Comparison of ENCODE assay signal across 2 cellular contexts in the genomic region with DNA sequence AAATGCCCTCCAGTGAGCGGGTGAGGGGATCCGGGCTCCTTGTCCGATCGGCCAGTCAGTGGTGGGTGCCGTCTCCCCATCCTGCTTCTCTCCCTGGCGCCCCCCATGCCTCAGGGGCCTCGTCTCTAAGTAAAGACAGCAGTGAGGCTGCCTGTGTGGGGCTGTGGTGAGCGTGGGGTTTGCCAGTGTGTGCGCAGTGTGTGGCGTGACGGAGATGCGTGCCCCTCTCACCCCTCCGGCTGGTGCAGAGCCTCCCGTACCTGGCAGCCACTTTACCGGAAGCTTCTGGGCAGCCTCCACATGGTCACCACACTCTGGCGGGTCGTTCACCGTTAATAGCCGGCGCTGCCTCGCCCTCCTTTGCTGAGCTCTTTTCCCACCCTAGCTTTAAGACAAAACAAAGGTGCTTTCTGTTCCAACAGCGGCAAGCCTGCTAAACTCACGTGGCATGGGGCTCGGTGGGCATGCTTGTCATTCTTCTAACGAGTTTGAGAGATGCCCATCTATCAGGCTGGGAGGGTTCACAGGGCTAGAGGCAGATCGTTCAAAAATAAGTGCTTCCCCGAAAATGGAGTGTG.
TF ChIP-seq lines count a peak whose summit lies in the region.

No MANE protein-coding gene starts in this region.

TF ChIP-seq in HepG2, 621 proteins besides CTCF, POLR2A, EP300 and RAD21:
- TF ChIP-seq HNRNPL (IDR thresholded peaks at IDR 0.05; ENCODE audit: low read depth, low read length) = 0 out of 2 replicates have a peak, but pooled peaks have one; percentile 28
- no peak for TF ChIP-seq ZNF766 (CRISPR knock-in tag; IDR thresholded peaks at IDR 0.05; ENCODE audit: borderline replicate concordance)
TF ChIP-seq in HepG2: peak in this region for 1.

TF ChIP-seq in SK-N-SH, 30 proteins besides CTCF, POLR2A, EP300 and RAD21:
- TF ChIP-seq TCF12 (IDR thresholded peaks at IDR 0.05) (no peak), FOSL2 (IDR thresholded peaks at IDR 0.05; ENCODE audit: borderline replicate concordance, low read depth) (no peak), GATA2 (CRISPR knock-in tag; IDR thresholded peaks at IDR 0.05) (no peak), NFIC (IDR thresholded peaks at IDR 0.05; ENCODE audit: borderline replicate concordance) (no peak)
- TF ChIP-seq, protein P1, sequence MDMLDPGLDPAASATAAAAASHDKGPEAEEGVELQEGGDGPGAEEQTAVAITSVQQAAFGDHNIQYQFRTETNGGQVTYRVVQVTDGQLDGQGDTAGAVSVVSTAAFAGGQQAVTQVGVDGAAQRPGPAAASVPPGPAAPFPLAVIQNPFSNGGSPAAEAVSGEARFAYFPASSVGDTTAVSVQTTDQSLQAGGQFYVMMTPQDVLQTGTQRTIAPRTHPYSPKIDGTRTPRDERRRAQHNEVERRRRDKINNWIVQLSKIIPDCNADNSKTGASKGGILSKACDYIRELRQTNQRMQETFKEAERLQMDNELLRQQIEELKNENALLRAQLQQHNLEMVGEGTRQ (IDR thresholded peaks at IDR 0.05; ENCODE audit: borderline replicate concordance, low read depth, low read length) = no peak
- TF ChIP-seq, protein P2, sequence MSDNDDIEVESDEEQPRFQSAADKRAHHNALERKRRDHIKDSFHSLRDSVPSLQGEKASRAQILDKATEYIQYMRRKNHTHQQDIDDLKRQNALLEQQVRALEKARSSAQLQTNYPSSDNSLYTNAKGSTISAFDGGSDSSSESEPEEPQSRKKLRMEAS (IDR thresholded peaks at IDR 0.05; ENCODE audit: low read depth) = no peak
